Comparison of ENCODE assay signal across 15 cellular contexts in the genomic region with DNA sequence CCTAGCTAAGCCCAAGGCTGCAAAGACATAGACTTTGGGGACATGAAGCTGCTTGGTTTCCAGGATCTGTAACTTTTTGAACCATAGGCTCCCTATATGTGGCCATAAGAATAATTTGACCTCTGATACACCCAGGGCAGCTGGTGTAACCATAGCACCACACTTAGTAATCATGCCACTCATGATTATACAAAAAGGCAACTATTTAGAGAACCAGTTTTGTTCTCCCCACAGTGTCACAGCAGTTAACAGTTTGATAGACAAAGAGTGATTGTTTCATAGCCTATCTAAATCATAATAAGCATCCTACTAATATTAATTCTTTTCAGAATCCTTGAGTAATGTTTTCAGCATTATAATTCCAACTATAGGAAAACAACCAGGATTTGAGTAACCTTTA.
DNase-seq lines count a peak whose midpoint lies in the region; ATAC-seq lines count a peak whose summit lies in the region.
"Had no signal": no experiment of that assay in that cellular context is flagged by ENCODE, and none has a peak within 500 bp of the region (broad histone marks: within the 10 kb centered on the region; RNA-seq: fewer than 3 reads in every experiment).

No MANE protein-coding gene starts in this region.

- DNase-seq in SK-MEL-5 (ENCODE audit: low read depth, low spot score), result peak; percentile 33
- DNase-seq in foreskin melanocyte, result peak; percentile 76
- peak; percentile 2 for DNase-seq in midbrain (lab: John Stamatoyannopoulos, UW)
- DNase-seq in superior temporal gyrus (ENCODE audit: extremely low spot score), result peak; percentile 12
- DNase-seq in activated naive CD4-positive, alpha-beta T cell treated with anti-CD3 and anti-CD28 coated beads, Interleukin-2, amount 50 U/mL, for 16 hours, result no peak
- DNase-seq: CD4-positive, CD25-positive, alpha-beta regulatory T cell; CD8-positive, alpha-beta T cell; DMS 273 treated with DMSO at 0.1 percent for 48 hours; DMS79; EL; GDM1; GOT3; HFFc6 had no signal

- in situ Hi-C loops in SK-MEL-5 (cut with HindIII; ENCODE audit: low pct_unique_long_range_greater_than_20kb, low sequenced_read_pairs), result no loop called here

- no peak for ATAC-seq in HG02840 (IDR thresholded peaks at IDR 0.05; ENCODE audit: low FRiP score, unreplicated experiment)
- ATAC-seq in activated CD4-positive, CD25-positive, alpha-beta regulatory T cell treated with anti-CD3 and anti-CD28 coated beads, Interleukin-2, amount 50 U/mL, for 24 hours, result no peak
- ATAC-seq: CD8-positive, alpha-beta T cell had no signal
